In genomic region chr15:50909044-50909342, GRCh38 we compare ENCODE assay signal across 7 cellular contexts. TPM values are rescaled to one million over a fixed set of nuclear protein-coding genes. Genes with fewer than 3 reads are reported as not detected.
A peak's percentile ranks its signal among the peaks of the same experiment; 100 is the strongest.
DNase-seq lines count a peak whose midpoint lies in the region; ATAC-seq and TF ChIP-seq lines count a peak whose summit lies in the region.

No MANE protein-coding gene starts in this region.

- peak overlapping the region; percentile 75 for H3K4me2 ChIP-seq in OCI-LY1 (ENCODE audit: low read length)

- H3K4me1 ChIP-seq in OCI-LY1 (ENCODE audit: insufficient read depth, low read length, severe bottlenecking) (peaks cover 31% of the 10 kb centered on the region), endodermal cell (ENCODE audit: control insufficient read depth, insufficient read depth, low read length) (no peaks in the 10 kb centered on the region), neutrophil (ENCODE audit: control insufficient read depth in 1 of 2, insufficient read depth in 1 of 2, low read depth in 1 of 2, low read length in 1 of 2) (peaks cover 40 to 44% of the 10 kb centered on the region in 2 experiments)

- 0% methylated on average over 5 to 9 of the region's 9 CpGs for WGBS in endodermal cell (ENCODE audit: insufficient coverage in 1 of 2, insufficient read length in 1 of 2), 2 experiments

- H3K36me3 Mint-ChIP-seq in endodermal cell (ENCODE audit: low read depth): peaks cover 12% of the 10 kb centered on the region

- peaks cover 8% of the 10 kb centered on the region; the same call in 1 of the 2 replicates for H3K79me2 ChIP-seq in OCI-LY1 (ENCODE audit: insufficient read depth, low read length)

- peaks cover 10% of the 10 kb centered on the region for H3K27me3 Mint-ChIP-seq in endodermal cell (ENCODE audit: insufficient read depth)

- H3K27ac ChIP-seq in OCI-LY1 (ENCODE audit: low read depth, low read length, poor library complexity, severe bottlenecking) (peak overlapping the region; percentile 1), endodermal cell (ENCODE audit: low read depth, low read length) (peak overlapping the region; percentile 71), neutrophil (peak overlapping the region; percentile 72)

- peak overlapping the region; percentile 77 for H3K9ac ChIP-seq in OCI-LY1 (ENCODE audit: low read length)
- H3K9ac ChIP-seq in endodermal cell (ENCODE audit: extremely low read depth, low read length, poor library complexity, severe bottlenecking): peak overlapping the region; percentile 84

- H3K9me3 Mint-ChIP-seq in endodermal cell: no peaks in the 10 kb centered on the region

- no peaks in the 10 kb centered on the region for H3K9me3 ChIP-seq in OCI-LY1 (ENCODE audit: low read length)
- H3K9me3 ChIP-seq in endodermal cell (ENCODE audit: control insufficient read depth, low read length): no peaks in the 10 kb centered on the region
- no peaks in the 10 kb centered on the region for H3K9me3 ChIP-seq in neutrophil

- in situ Hi-C loops in ACHN (cut with HindIII; ENCODE audit: low pct_ligation_motif_present, low pct_unique_long_range_greater_than_20kb, low sequenced_read_pairs): no loop called here

- no peaks in the 10 kb centered on the region for H4K20me1 ChIP-seq in OCI-LY1 (ENCODE audit: insufficient read depth, low read length)

- H3K27ac Mint-ChIP-seq in endodermal cell: peak overlapping the region; percentile 50

- DNase-seq in endodermal cell (no peak), SKM-1 (lab: John Stamatoyannopoulos, UW; ENCODE audit: unreplicated experiment) (no peak), posterior cingulate gyrus (no peak), ACHN (no peak)

- H3K4me3 Mint-ChIP-seq in endodermal cell: peak overlapping the region; percentile 63

- H3K36me3 ChIP-seq in OCI-LY1 (ENCODE audit: insufficient read depth, low read length) (peaks cover 19% of the 10 kb centered on the region; the same call in 1 of the 2 replicates), endodermal cell (ENCODE audit: control insufficient read depth, insufficient read depth, low read length) (peaks cover 22% of the 10 kb centered on the region), neutrophil (peaks cover 9% of the 10 kb centered on the region)

- TF ChIP-seq CTCF in OCI-LY1 (IDR thresholded peaks at IDR 0.05; ENCODE audit: low read length): no peak
- no peak for TF ChIP-seq CTCF in endodermal cell (conservative IDR thresholded peaks at IDR 0.05)
- no peak for TF ChIP-seq CTCF in neutrophil (IDR thresholded peaks at IDR 0.05)

- no peaks in the 10 kb centered on the region for H3F3A ChIP-seq in OCI-LY1 (ENCODE audit: insufficient read depth, low read length)

- peak; percentile 3 for ATAC-seq in GM21390 (IDR thresholded peaks at IDR 0.05; ENCODE audit: unreplicated experiment)

- intact Hi-C loops in posterior cingulate gyrus (cut with DNase I): loop anchor here (2.0 to 5.0 kb wide), 3 partner anchors 142 to 552 kb away; partner anchors contain the start of genes GABPB1 and TRPM7

- H3K4me3 ChIP-seq in OCI-LY1 (ENCODE audit: low read depth, low read length, poor library complexity, severe bottlenecking) (peak overlapping the region; percentile 78), endodermal cell (ENCODE audit: low read length) (peak overlapping the region; percentile 90), neutrophil (ENCODE audit: low read depth in 1 of 2, low read length in 1 of 2) (peak overlapping the region; percentile 87 to 88)

- no peaks in the 10 kb centered on the region for H3K9me2 ChIP-seq in OCI-LY1 (ENCODE audit: low read depth, low read length)

- no peak overlapping the region for H2AFZ ChIP-seq in OCI-LY1 (ENCODE audit: low read length)

- peaks cover 4% of the 10 kb centered on the region for H3K4me1 Mint-ChIP-seq in endodermal cell

- H3K27me3 ChIP-seq in OCI-LY1 (ENCODE audit: insufficient read depth, low read length): no peaks in the 10 kb centered on the region
- peaks cover 3% of the 10 kb centered on the region for H3K27me3 ChIP-seq in endodermal cell (ENCODE audit: control insufficient read depth, insufficient read depth, low read length, poor library complexity, severe bottlenecking)
- H3K27me3 ChIP-seq in neutrophil: no peaks in the 10 kb centered on the region

RNA-seq across cellular contexts. Expression of gene AP4E1, which starts 0.5 kb away (rescaled TPM):
- 10 to 100 TPM in 1 of 2 donors, 1 to 10 TPM in 1; 7.8 to 12.5 TPM for total RNA-seq in endodermal cell
- 6.7 TPM for polyA plus RNA-seq in endodermal cell (2013, experiment 1 of 2)
- polyA plus RNA-seq in endodermal cell (2013, experiment 2 of 2): 6.5 TPM

Comparison
In these comparisons a context has a peak if more than half of its experiments do, and no peak if none do; other contexts are left out.
1. H3K27ac ChIP-seq: peak in every context shown above with its lines; median percentile 72 in neutrophil; 71 in endodermal cell; 1 in OCI-LY1.